In genomic region chr9:3441197-3441816, GRCh38 we compare ENCODE assay signal across 7 cellular contexts.
A peak's percentile ranks its signal among the peaks of the same experiment; 100 is the strongest.
DNase-seq lines count a peak whose midpoint lies in the region; ATAC-seq and TF ChIP-seq lines count a peak whose summit lies in the region.

No MANE protein-coding gene starts in this region.

- H3K9ac ChIP-seq in KMS-11 (no peak overlapping the region), SK-N-MC (ENCODE audit: insufficient read length) (no peak overlapping the region)

- H3K4me1 ChIP-seq in KMS-11 (ENCODE audit: low read depth, poor library complexity, severe bottlenecking) (no peaks in the 10 kb centered on the region), body of pancreas (no peaks in the 10 kb centered on the region)

- H3K79me2 ChIP-seq in KMS-11 (ENCODE audit: insufficient read depth, low read depth), result no peaks in the 10 kb centered on the region

- no peak overlapping the region for H2AFZ ChIP-seq in KMS-11 (ENCODE audit: low read depth)

- TF ChIP-seq POLR2A in body of pancreas (IDR thresholded peaks at IDR 0.05), result no peak

- H3K4me3 Mint-ChIP-seq in stimulated activated memory B cell treated with anti-CD40 and anti-IgM and Interleukin-4, amounts not matched to agents 10 μg/mL and 1 μg/mL and 100 μg/mL, for 72 hours, result no peak overlapping the region

- TF ChIP-seq CTCF in GM12865 (IDR thresholded peaks at IDR 0.05; ENCODE audit: insufficient read depth, low read depth, low read length, missing control alignments) (peak; percentile 48), KMS-11 (conservative IDR thresholded peaks at IDR 0.05; ENCODE audit: low read depth, low read length) (peak; percentile 62), body of pancreas (IDR thresholded peaks at IDR 0.05) (peak; percentile 21 to 78 (median 70))

- peaks cover 3% of the 10 kb centered on the region for H3K9me3 Mint-ChIP-seq in stimulated activated memory B cell treated with anti-CD40 and anti-IgM and Interleukin-4, amounts not matched to agents 10 μg/mL and 1 μg/mL and 100 μg/mL, for 72 hours

- H3K27ac ChIP-seq in KMS-11 (no peak overlapping the region), SK-N-MC (no peak overlapping the region), body of pancreas (no peak overlapping the region)

- no peak overlapping the region for H3K4me3 ChIP-seq in GM12865 (ENCODE audit: low read depth, low read length)
- H3K4me3 ChIP-seq in KMS-11 (IDR thresholded peaks at IDR 0.05; ENCODE audit: insufficient read depth, low read depth, low read length), result no peak overlapping the region
- H3K4me3 ChIP-seq in SK-N-MC, result no peak overlapping the region
- no peak overlapping the region for H3K4me3 ChIP-seq in body of pancreas

- DNase-seq in GM12865 (ENCODE audit: low read depth) (peak; percentile 81), SK-N-MC (ENCODE audit: low read depth, low spot score) (peak; percentile 39), body of pancreas (peak; percentile 52 to 75 (median 72)), kidney glomerular epithelial cell (lab: John Stamatoyannopoulos, UW) (peak; percentile 15)

- intact Hi-C loops in body of pancreas (cut with DNase I), result no loop called here

- WGBS in body of pancreas, 2 donors, result 53 to 54% methylated on average over 7 of the region's 7 CpGs

- H3K36me3 ChIP-seq in KMS-11 (ENCODE audit: insufficient read depth) (no peaks in the 10 kb centered on the region), SK-N-MC (ENCODE audit: insufficient read depth, low read length) (no peaks in the 10 kb centered on the region), body of pancreas (replicated peaks in 1 of 2; ENCODE audit: insufficient read depth in 1 of 2, low read depth in 2 of 2) (no peaks in the 10 kb centered on the region)

- H3K27me3 ChIP-seq in KMS-11 (ENCODE audit: insufficient read depth, low read depth) (no peaks in the 10 kb centered on the region), body of pancreas (no peaks in the 10 kb centered on the region)

- H3K27ac Mint-ChIP-seq in stimulated activated memory B cell treated with anti-CD40 and anti-IgM and Interleukin-4, amounts not matched to agents 10 μg/mL and 1 μg/mL and 100 μg/mL, for 72 hours, result no peak overlapping the region

- H3K36me3 Mint-ChIP-seq in stimulated activated memory B cell treated with anti-CD40 and anti-IgM and Interleukin-4, amounts not matched to agents 10 μg/mL and 1 μg/mL and 100 μg/mL, for 72 hours, result peaks cover 7% of the 10 kb centered on the region

- ATAC-seq in GM21786 (IDR thresholded peaks at IDR 0.05; ENCODE audit: unreplicated experiment) (peak; percentile 92), body of pancreas (peak; percentile 88)
- ATAC-seq in stimulated activated memory B cell treated with anti-CD40 and anti-IgM and Interleukin-4, amounts not matched to agents 10 μg/mL and 1 μg/mL and 100 μg/mL, for 72 hours, result peak; percentile 76

- H3K9me3 ChIP-seq in SK-N-MC (ENCODE audit: low read depth, low read length), result no peaks in the 10 kb centered on the region
- no peaks in the 10 kb centered on the region for H3K9me3 ChIP-seq in body of pancreas

- no peaks in the 10 kb centered on the region for H4K20me1 ChIP-seq in KMS-11 (ENCODE audit: insufficient read depth)

- no peaks in the 10 kb centered on the region for H3K27me3 Mint-ChIP-seq in stimulated activated memory B cell treated with anti-CD40 and anti-IgM and Interleukin-4, amounts not matched to agents 10 μg/mL and 1 μg/mL and 100 μg/mL, for 72 hours

- no peak overlapping the region for H3K4me2 ChIP-seq in KMS-11

- H3K4me1 Mint-ChIP-seq in stimulated activated memory B cell treated with anti-CD40 and anti-IgM and Interleukin-4, amounts not matched to agents 10 μg/mL and 1 μg/mL and 100 μg/mL, for 72 hours, result peaks cover 19% of the 10 kb centered on the region

Comparison
In these comparisons a context has a peak if more than half of its experiments do, and no peak if none do; other contexts are left out.
1. DNase-seq: peak in every context shown above with its lines; median percentile 81 in GM12865; 72 in body of pancreas; 39 in SK-N-MC; 15 in kidney glomerular epithelial cell.